ENCODE assay signal across 11 cellular contexts in the genomic region with DNA sequence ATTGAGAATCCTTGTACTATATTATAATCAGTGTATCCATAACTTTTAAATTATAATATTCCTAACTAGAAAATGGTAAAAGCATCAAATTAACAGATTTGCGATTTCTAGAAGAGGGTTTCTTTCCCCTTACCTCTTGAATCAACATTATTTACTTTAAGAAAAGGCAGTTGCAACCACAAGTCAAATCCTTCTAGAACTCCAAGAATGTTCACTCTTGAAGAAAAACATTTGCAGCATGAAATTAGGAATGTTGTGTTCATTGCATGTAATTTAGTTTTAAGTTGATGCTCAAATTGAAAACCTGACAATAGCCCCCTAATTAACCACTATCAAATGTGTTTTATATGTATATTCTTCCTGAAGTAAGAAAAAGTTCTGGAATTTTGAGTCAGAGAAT. TPM values are rescaled to one million over a fixed set of nuclear protein-coding genes. Genes with fewer than 3 reads are reported as not detected.
DNase-seq lines count a peak whose midpoint lies in the region; ATAC-seq, FAIRE-seq and TF ChIP-seq lines count a peak whose summit lies in the region.
"Had no signal": no experiment of that assay in that cellular context is flagged by ENCODE, and none has a peak within 500 bp of the region (broad histone marks: within the 10 kb centered on the region; RNA-seq: fewer than 3 reads in every experiment).

No MANE protein-coding gene starts in this region.

- TF ChIP-seq RAD21 in HepG2 (CRISPR knock-in tag; IDR thresholded peaks at IDR 0.05) = no peak

- H3K4me1 ChIP-seq in HepG2 (ENCODE audit: insufficient read depth, low read length) (peaks cover 26% of the 10 kb centered on the region), tibial artery (peaks cover 0 to 41% (median 14%) of the 10 kb centered on the region in 4 donors)

- TF ChIP-seq CTCF in HepG2 (CRISPR knock-in tag; IDR thresholded peaks at IDR 0.05) = no peak
- no peak for TF ChIP-seq CTCF in tibial artery (IDR thresholded peaks at IDR 0.05)

- peaks cover 5% of the 10 kb centered on the region for H3K36me3 Mint-ChIP-seq in activated naive CD4-positive, alpha-beta T cell treated with anti-CD3 and anti-CD28 coated beads, Interleukin-2, amount 50 U/mL, for 24 hours
- peaks cover 27% of the 10 kb centered on the region for H3K36me3 Mint-ChIP-seq in activated CD8-positive, alpha-beta T cell treated with anti-CD3 and anti-CD28 coated beads, Interleukin-2, amount 10 ng/mL, durations not matched to agents 7 days and 5 days (ENCODE audit: low read depth)

- BruUV-seq in HepG2 (replicated peaks; lab: Mats Ljungman, UMichigan) = no TSS peak

- peaks cover 71% of the 10 kb centered on the region for H3K79me2 ChIP-seq in HepG2 (ENCODE audit: insufficient read depth, low read length)

- no peak for DNase-seq in activated naive CD4-positive, alpha-beta T cell treated with anti-CD3 and anti-CD28 coated beads, Interleukin-2, amount 50 U/mL, for 16 hours
- DNase-seq in activated CD8-positive, alpha-beta T cell treated with anti-CD3 and anti-CD28 coated beads, Interleukin-2, amount 10 ng/mL, durations not matched to agents 7 days and 5 days = no peak
- no peak for DNase-seq in HepG2 (ENCODE audit: low spot score)
- no peak for DNase-seq in tibial artery
- DNase-seq: kidney glomerular epithelial cell; stimulated activated CD4-positive, alpha-beta T cell treated with anti-CD3 and anti-CD28 coated beads, Interleukin-4, amount 100 ng/mL, for 1 hour had no signal

- no peak for TF ChIP-seq EP300 in HepG2 (IDR thresholded peaks at IDR 0.05; ENCODE audit: low read depth in 2 of 2, low read length in 2 of 2)
- TF ChIP-seq EP300 in HepG2 (CRISPR knock-in tag; IDR thresholded peaks at IDR 0.05; ENCODE audit: borderline replicate concordance) = no peak

- peak overlapping the region; percentile 84 for H3K4me2 ChIP-seq in HepG2 (ENCODE audit: low read depth, low read length)

- POLR2A ChIA-PET in activated CD8-positive, alpha-beta T cell treated with anti-CD3 and anti-CD28 coated beads, Interleukin-2, amount 10 ng/mL, durations not matched to agents 7 days and 5 days (lab: Charles Lee) = interaction anchor here (0.8 to 2.7 kb wide), 6 partner anchors 15 to 226 kb away, joined by 3 to 34 read pairs (median 6); a partner anchor contains a TSS
- POLR2A ChIA-PET in HepG2 (lab: Yijun Ruan, JAX) = interaction anchor here (0.8 to 2.9 kb wide), 9 partner anchors 9 to 226 kb away, joined by 3 to 42 read pairs (median 5); a partner anchor contains a TSS

- H3K36me3 ChIP-seq in HepG2 (replicated peaks in 1 of 2; ENCODE audit: control insufficient read depth in 1 of 2, insufficient read depth in 2 of 2, low read length in 2 of 2) (peaks cover 0 to 4% of the 10 kb centered on the region in 2 experiments; a peak in 1 of 5 replicates), tibial artery (no peaks in the 10 kb centered on the region)

- WGBS in HepG2 (ENCODE audit: low lambda C conversion rate) = 91% methylated on average over 1 of the region's 1 CpG

- TF ChIP-seq POLR2A in HepG2 (IDR thresholded peaks at IDR 0.05; ENCODE audit: insufficient read depth in 1 of 2, low read depth in 2 of 2, low read length in 2 of 2) = no peak

- peaks cover 57% of the 10 kb centered on the region for H3K4me1 Mint-ChIP-seq in activated naive CD4-positive, alpha-beta T cell treated with anti-CD3 and anti-CD28 coated beads, Interleukin-2, amount 50 U/mL, for 24 hours
- H3K4me1 Mint-ChIP-seq in activated CD8-positive, alpha-beta T cell treated with anti-CD3 and anti-CD28 coated beads, Interleukin-2, amount 10 ng/mL, durations not matched to agents 7 days and 5 days (ENCODE audit: low read depth) = peaks cover 47% of the 10 kb centered on the region

- in situ Hi-C loops in HepG2 (cut with HindIII; ENCODE audit: extremely low pct_ligation_motif_present, low pct_unique_long_range_greater_than_20kb) = no loop called here

- CTCF ChIA-PET in activated CD8-positive, alpha-beta T cell treated with anti-CD3 and anti-CD28 coated beads, Interleukin-2, amount 10 ng/mL, durations not matched to agents 7 days and 5 days (lab: Charles Lee) = interaction anchor here (1.2 to 3.3 kb wide), 6 partner anchors 24 to 557 kb away, joined by 3 to 30 read pairs (median 4); a partner anchor contains a TSS
- CTCF ChIA-PET in HepG2 (lab: Yijun Ruan, JAX; ENCODE audit: low intra/inter-chr PET ratio, low total read pairs) = no interaction called here

- no peaks in the 10 kb centered on the region for H3K9me3 ChIP-seq in HepG2 (ENCODE audit: low read length)
- no peaks in the 10 kb centered on the region for H3K9me3 ChIP-seq in tibial artery

- H4K20me1 ChIP-seq in HepG2 (ENCODE audit: insufficient read depth, low read length) = peaks cover 4% of the 10 kb centered on the region

- H3K27me3 Mint-ChIP-seq in activated naive CD4-positive, alpha-beta T cell treated with anti-CD3 and anti-CD28 coated beads, Interleukin-2, amount 50 U/mL, for 24 hours = no peaks in the 10 kb centered on the region
- no peaks in the 10 kb centered on the region for H3K27me3 Mint-ChIP-seq in activated CD8-positive, alpha-beta T cell treated with anti-CD3 and anti-CD28 coated beads, Interleukin-2, amount 10 ng/mL, durations not matched to agents 7 days and 5 days (ENCODE audit: low read depth)

- H3K27me3 ChIP-seq in HepG2 (ENCODE audit: control insufficient read depth in 1 of 2, insufficient read depth in 2 of 2, low read length in 2 of 2) = peaks cover 0 to 3% of the 10 kb centered on the region in 2 experiments; a peak in 1 of 5 replicates
- H3K27me3 ChIP-seq in tibial artery = no peaks in the 10 kb centered on the region

- H3K4me3 ChIP-seq in HepG2 (replicated peaks in 1 of 3; ENCODE audit: insufficient read depth in 1 of 3, low read depth in 2 of 3, low read length in 3 of 3) (peak overlapping the region; percentile 92 to 95 (median 94); a peak in 3 of 6 replicates), tibial artery (no peak overlapping the region)

- FAIRE-seq in HepG2 (lab: Jason Lieb, UNC) = no peak
- FAIRE-seq: colon had no signal

- H3K9ac ChIP-seq in HepG2 (ENCODE audit: insufficient read depth, low read depth, low read length) = peak overlapping the region; percentile 95; the same call in 1 of the 2 replicates

- H3K27ac Mint-ChIP-seq in activated naive CD4-positive, alpha-beta T cell treated with anti-CD3 and anti-CD28 coated beads, Interleukin-2, amount 50 U/mL, for 24 hours = peak overlapping the region; percentile 23
- H3K27ac Mint-ChIP-seq in activated CD8-positive, alpha-beta T cell treated with anti-CD3 and anti-CD28 coated beads, Interleukin-2, amount 10 ng/mL, durations not matched to agents 7 days and 5 days = no peak overlapping the region

- intact Hi-C loops in HepG2 (cut with micrococcal nuclease; ENCODE audit: unreplicated experiment) (no loop called here), tibial artery (cut with DNase I; ENCODE audit: low total_unique reads) (no loop called here)

- H3K9me3 Mint-ChIP-seq in activated naive CD4-positive, alpha-beta T cell treated with anti-CD3 and anti-CD28 coated beads, Interleukin-2, amount 50 U/mL, for 24 hours = no peaks in the 10 kb centered on the region
- no peaks in the 10 kb centered on the region for H3K9me3 Mint-ChIP-seq in activated CD8-positive, alpha-beta T cell treated with anti-CD3 and anti-CD28 coated beads, Interleukin-2, amount 10 ng/mL, durations not matched to agents 7 days and 5 days (ENCODE audit: insufficient read depth)

- peak overlapping the region; percentile 70 for H3K4me3 Mint-ChIP-seq in activated naive CD4-positive, alpha-beta T cell treated with anti-CD3 and anti-CD28 coated beads, Interleukin-2, amount 50 U/mL, for 24 hours
- H3K4me3 Mint-ChIP-seq in activated CD8-positive, alpha-beta T cell treated with anti-CD3 and anti-CD28 coated beads, Interleukin-2, amount 10 ng/mL, durations not matched to agents 7 days and 5 days = peak overlapping the region; percentile 36

- no peak overlapping the region for H2AFZ ChIP-seq in HepG2 (ENCODE audit: low read length)

- ATAC-seq in activated CD8-positive, alpha-beta T cell treated with anti-CD3 and anti-CD28 coated beads, Interleukin-2, amount 10 ng/mL, durations not matched to agents 7 days and 5 days = no peak
- no peak for ATAC-seq in HepG2
- ATAC-seq in GM19467 (IDR thresholded peaks at IDR 0.05; ENCODE audit: unreplicated experiment) = no peak
- no peak for ATAC-seq in GM21576 (IDR thresholded peaks at IDR 0.05; ENCODE audit: unreplicated experiment)
- no peak for ATAC-seq in GM21526 (IDR thresholded peaks at IDR 0.05; ENCODE audit: low FRiP score, unreplicated experiment)

- H3K27ac ChIP-seq in HepG2 (ENCODE audit: extremely low read length, insufficient read depth, low read length) (peak overlapping the region; percentile 98), tibial artery (peak overlapping the region; percentile 97 to 100)

TF ChIP-seq in HepG2, 621 proteins besides CTCF, POLR2A, EP300 and RAD21 (continues in another document):
- TF ChIP-seq SALL2 (CRISPR knock-in tag; IDR thresholded peaks at IDR 0.05) = no peak
- TF ChIP-seq CENPT (CRISPR knock-in tag; IDR thresholded peaks at IDR 0.05; ENCODE audit: low read depth) = no peak
- TF ChIP-seq ZBTB7A (CRISPR knock-in tag; IDR thresholded peaks at IDR 0.05) = no peak

RNA-seq across cellular contexts. Expression of a gene that starts 2.3 kb away (rescaled TPM):
- 10 to 100 TPM; 29.2 to 30.0 TPM for total RNA-seq in activated CD8-positive, alpha-beta T cell treated with anti-CD3 and anti-CD28 coated beads, Interleukin-2, amount 10 ng/mL, durations not matched to agents 7 days and 5 days
- 31.3 and 48.0 TPM in 2 replicates for total RNA-seq in HepG2 (2016; rRNA removed; fragmentation: Illumina TruSeq; extraction: Trizol)
- total RNA-seq in HepG2 (2016; cell fraction: cytosol; rRNA removed; fragmentation: Illumina TruSeq; extraction: Trizol; ENCODE audit: low read depth) = 90.3 and 96.9 TPM in 2 replicates
- total RNA-seq in HepG2 (2016; cell fraction: insoluble cytoplasmic fraction; rRNA removed; fragmentation: Illumina TruSeq; extraction: Trizol) = 31.5 and 50.9 TPM in 2 replicates
- total RNA-seq in HepG2 (2016; cell fraction: membrane; rRNA removed; fragmentation: Illumina TruSeq; extraction: Trizol) = 39.0 and 57.5 TPM in 2 replicates
- total RNA-seq in HepG2 (2016; cell fraction: nucleus; rRNA removed; fragmentation: Illumina TruSeq; extraction: Trizol) = 75.6 and 80.9 TPM in 2 replicates
- 11.3 and 12.8 TPM in 2 replicates for polyA plus RNA-seq in HepG2 (2011; rRNA removed)
- 5.3 and 8.5 TPM in 2 replicates for polyA plus RNA-seq in HepG2 (2011; cell fraction: cytosol; rRNA removed)
- 7.9 and 9.3 TPM in 2 replicates for polyA plus RNA-seq in HepG2 (2011; cell fraction: nucleus; rRNA removed)
- 10.5 and 11.7 TPM in 2 replicates for polyA plus RNA-seq in HepG2 (2012)
- 2.4 and 2.7 TPM in 2 replicates for polyA plus RNA-seq in HepG2 (2016; cell fraction: cytosol; fragmentation: Illumina TruSeq; extraction: Trizol; ENCODE audit: low read depth)
- polyA plus RNA-seq in HepG2 (2016; cell fraction: insoluble cytoplasmic fraction; fragmentation: Illumina TruSeq; extraction: Trizol; ENCODE audit: low read depth) = 34.0 and 36.3 TPM in 2 replicates
- 4.3 and 5.6 TPM in 2 replicates for polyA plus RNA-seq in HepG2 (2016; cell fraction: membrane; fragmentation: Illumina TruSeq; extraction: Trizol; ENCODE audit: low read depth)
- 30.6 and 34.2 TPM in 2 replicates for polyA plus RNA-seq in HepG2 (2016; cell fraction: nucleus; fragmentation: Illumina TruSeq; extraction: Trizol; ENCODE audit: insufficient read depth, low read depth)
- 12.1 and 22.3 TPM in 2 replicates for polyA minus RNA-seq in HepG2 (2011; rRNA and poly(A)+ RNA removed; ENCODE audit: low replicate concordance)
- 18.6 and 21.0 TPM in 2 replicates for polyA minus RNA-seq in HepG2 (2011; cell fraction: cytosol; rRNA and poly(A)+ RNA removed)
- 90.9 and 94.9 TPM in 2 replicates for polyA minus RNA-seq in HepG2 (2011; cell fraction: nucleus; rRNA and poly(A)+ RNA removed)

Comparison
In these comparisons a context has a peak if more than half of its experiments do, and no peak if none do; other contexts are left out.
1. H3K4me3 ChIP-seq: peak in HepG2 (3 of 3); none in tibial artery (0 of 2).